ENCODE assay signal across 5 cellular contexts in genomic region chr17:39292546-39292945, GRCh38.
A peak's percentile ranks its signal among the peaks of the same experiment; 100 is the strongest.
DNase-seq lines count a peak whose midpoint lies in the region; ATAC-seq and TF ChIP-seq lines count a peak whose summit lies in the region.
"Not testable (repeated sequence)": the region's sequence is repeated elsewhere in the genome, so short reads cannot be mapped to it uniquely, and the experiment has no call there.

No MANE protein-coding gene starts in this region.

- not testable (repeated sequence) for H3K9ac ChIP-seq in Karpas-422 (ENCODE audit: low read length)
- 0 out of 2 replicates have a peak overlapping the region, but pooled peaks have one; percentile 17 for H3K9ac ChIP-seq in OCI-LY3 (ENCODE audit: low read length)

- H3K36me3 Mint-ChIP-seq in activated B cell treated with CpG ODN at 0.5 μM for 24 hours (ENCODE audit: low read depth), result peaks cover 26% of the 10 kb centered on the region
- H3K36me3 Mint-ChIP-seq in stimulated activated memory B cell treated with anti-CD40 and anti-IgM and Interleukin-4, amounts not matched to agents 10 μg/mL and 1 μg/mL and 100 μg/mL, for 72 hours, result peaks cover 13% of the 10 kb centered on the region

- POLR2A ChIA-PET in activated B cell treated with CpG ODN at 0.5 μM for 24 hours (lab: Charles Lee), result interaction anchor here (0.9 kb wide), 1 partner anchor 14 kb away, joined by 4 read pairs; no protein-coding TSS in a partner anchor

- H2AFZ ChIP-seq in Karpas-422 (ENCODE audit: low read length), result not testable (repeated sequence)
- H2AFZ ChIP-seq in OCI-LY3 (ENCODE audit: low read depth, low read length), result peak overlapping the region; percentile 77

- CTCF ChIA-PET in activated B cell treated with CpG ODN at 0.5 μM for 24 hours (lab: Charles Lee), result not testable (repeated sequence)

- intact Hi-C loops in activated B cell treated with CpG ODN at 0.5 μM for 24 hours (cut with micrococcal nuclease), result not testable (repeated sequence)

- H3K4me2 ChIP-seq in Karpas-422 (ENCODE audit: low read depth, low read length, poor library complexity, severe bottlenecking), result not testable (repeated sequence)
- peak overlapping the region; percentile 62 for H3K4me2 ChIP-seq in OCI-LY3 (ENCODE audit: low read length)

- H3K27ac Mint-ChIP-seq in activated B cell treated with CpG ODN at 0.5 μM for 24 hours, result not testable (repeated sequence)
- peak overlapping the region; percentile 68 for H3K27ac Mint-ChIP-seq in stimulated activated memory B cell treated with anti-CD40 and anti-IgM and Interleukin-4, amounts not matched to agents 10 μg/mL and 1 μg/mL and 100 μg/mL, for 72 hours

- not testable (repeated sequence) for TF ChIP-seq CTCF in GM12864 (IDR thresholded peaks at IDR 0.05; ENCODE audit: low read depth, low read length, missing control alignments); OCI-LY3 (IDR thresholded peaks at IDR 0.05; ENCODE audit: low read depth, low read length); activated B cell treated with CpG ODN at 0.5 μM for 24 hours (IDR thresholded peaks at IDR 0.05)

- not testable (repeated sequence) for DNase-seq in GM12864 (ENCODE audit: low read depth); Karpas-422; activated B cell treated with CpG ODN at 0.5 μM for 24 hours

- peaks cover 27% of the 10 kb centered on the region for H3K4me1 ChIP-seq in Karpas-422 (ENCODE audit: low read length)
- peaks cover 18% of the 10 kb centered on the region for H3K4me1 ChIP-seq in OCI-LY3 (ENCODE audit: low read length)

- not testable (repeated sequence) for H3K9me3 Mint-ChIP-seq in activated B cell treated with CpG ODN at 0.5 μM for 24 hours; stimulated activated memory B cell treated with anti-CD40 and anti-IgM and Interleukin-4, amounts not matched to agents 10 μg/mL and 1 μg/mL and 100 μg/mL, for 72 hours

- not testable (repeated sequence) for H3K79me2 ChIP-seq in Karpas-422 (ENCODE audit: low read length); OCI-LY3 (ENCODE audit: low read length)

- H3K9me2 ChIP-seq in Karpas-422 (replicated peaks; ENCODE audit: insufficient read depth, low read length), result not testable (repeated sequence)

- H3K9me3 ChIP-seq in Karpas-422 (ENCODE audit: low read length); OCI-LY3 (ENCODE audit: insufficient read depth, low read length): not testable (repeated sequence)

- peak overlapping the region; percentile 32; the same call in 1 of the 2 replicates for H3K4me3 ChIP-seq in GM12864 (ENCODE audit: low read depth, low read length)
- not testable (repeated sequence) for H3K4me3 ChIP-seq in Karpas-422 (ENCODE audit: low read length); OCI-LY3 (ENCODE audit: low read length)

- peak overlapping the region; percentile 27; the same call in 1 of the 2 replicates for H3K27ac ChIP-seq in Karpas-422 (ENCODE audit: low read length)
- not testable (repeated sequence) for H3K27ac ChIP-seq in OCI-LY3 (ENCODE audit: low read length)

- not testable (repeated sequence) for H3K27me3 Mint-ChIP-seq in activated B cell treated with CpG ODN at 0.5 μM for 24 hours; stimulated activated memory B cell treated with anti-CD40 and anti-IgM and Interleukin-4, amounts not matched to agents 10 μg/mL and 1 μg/mL and 100 μg/mL, for 72 hours

- H3K27me3 ChIP-seq in Karpas-422 (ENCODE audit: low read length); OCI-LY3 (ENCODE audit: low read depth, low read length): not testable (repeated sequence)

- ATAC-seq in activated B cell treated with CpG ODN at 0.5 μM for 24 hours (ENCODE audit: low read depth), result peak; percentile 49
- peak; percentile 68 for ATAC-seq in stimulated activated memory B cell treated with anti-CD40 and anti-IgM and Interleukin-4, amounts not matched to agents 10 μg/mL and 1 μg/mL and 100 μg/mL, for 72 hours

- H4K20me1 ChIP-seq in Karpas-422 (ENCODE audit: insufficient read depth, low read depth, low read length); OCI-LY3 (ENCODE audit: insufficient read depth, low read length): not testable (repeated sequence)

- H3K4me3 Mint-ChIP-seq in activated B cell treated with CpG ODN at 0.5 μM for 24 hours, result not testable (repeated sequence)
- H3K4me3 Mint-ChIP-seq in stimulated activated memory B cell treated with anti-CD40 and anti-IgM and Interleukin-4, amounts not matched to agents 10 μg/mL and 1 μg/mL and 100 μg/mL, for 72 hours, result peak overlapping the region; percentile 55

- H3K4me1 Mint-ChIP-seq in activated B cell treated with CpG ODN at 0.5 μM for 24 hours; stimulated activated memory B cell treated with anti-CD40 and anti-IgM and Interleukin-4, amounts not matched to agents 10 μg/mL and 1 μg/mL and 100 μg/mL, for 72 hours: not testable (repeated sequence)

- not testable (repeated sequence) for H3K36me3 ChIP-seq in Karpas-422 (ENCODE audit: insufficient read depth, low read length); OCI-LY3 (replicated peaks; ENCODE audit: low read depth, low read length)
